1 cellular context compared by ENCODE assay signal in the genomic region with DNA sequence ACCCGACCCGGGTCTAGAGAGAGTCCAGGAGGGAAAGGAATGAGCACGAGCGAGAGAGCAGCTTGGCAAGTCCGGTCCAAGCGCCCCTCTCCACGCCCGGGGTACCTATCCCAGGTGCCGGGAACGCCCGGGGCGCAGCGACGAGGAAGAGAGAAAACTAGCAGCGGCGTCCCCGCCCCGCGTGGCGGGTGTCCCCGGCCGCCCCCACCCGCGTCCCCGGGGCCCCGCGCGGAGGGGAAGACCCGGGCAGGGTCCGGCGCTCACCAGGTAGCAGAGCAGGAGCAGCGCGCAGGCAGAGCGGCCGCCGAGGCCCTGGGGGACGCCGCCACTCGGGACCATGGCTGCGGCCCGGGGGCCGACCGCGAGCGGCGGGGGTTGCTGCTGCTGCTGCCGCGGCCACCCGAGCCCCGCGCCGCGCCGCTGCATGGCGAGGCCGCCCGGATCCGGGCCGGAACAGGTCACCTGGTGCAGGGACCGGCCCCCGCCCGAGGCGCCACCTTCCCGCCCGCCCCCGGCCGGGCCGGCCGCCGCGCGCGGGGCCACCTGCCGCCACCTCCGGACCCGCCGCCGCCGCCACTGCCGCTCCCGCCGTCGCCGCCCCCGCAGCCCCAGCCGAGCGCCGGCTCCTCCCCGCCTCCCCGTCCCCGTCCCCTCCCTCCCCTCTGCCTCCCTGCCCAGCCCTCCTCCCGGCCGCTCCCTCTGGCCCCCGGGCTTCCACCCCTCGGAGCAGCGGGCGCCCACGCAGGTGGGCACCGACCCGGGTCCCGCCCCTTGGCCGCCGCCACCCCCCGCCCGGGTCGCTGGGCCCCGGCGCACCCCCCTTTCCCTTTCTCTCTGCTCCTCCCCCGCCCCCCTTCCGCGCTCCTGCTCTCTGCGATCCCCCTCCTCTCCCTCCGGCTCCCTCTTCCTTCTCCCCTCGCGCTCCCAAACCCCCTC.
A peak's percentile ranks its signal among the peaks of the same experiment; 100 is the strongest.
TF ChIP-seq lines count a peak whose summit lies in the region.

A gene (minus strand): TSS at position 578 of the 936 bp plus-strand sequence. CDS start 152 bp downstream, at position 426.

TF ChIP-seq in GM23338, 12 proteins besides CTCF, POLR2A, EP300 and RAD21 (continued from another document):
- TF ChIP-seq STAT1 (IDR thresholded peaks at IDR 0.05; ENCODE audit: unreplicated experiment) (no peak), POLR2AphosphoS5 (IDR thresholded peaks at IDR 0.05; ENCODE audit: low read depth) (peak; percentile 19; the same call in 1 of the 2 replicates)
- TF ChIP-seq, protein P1, sequence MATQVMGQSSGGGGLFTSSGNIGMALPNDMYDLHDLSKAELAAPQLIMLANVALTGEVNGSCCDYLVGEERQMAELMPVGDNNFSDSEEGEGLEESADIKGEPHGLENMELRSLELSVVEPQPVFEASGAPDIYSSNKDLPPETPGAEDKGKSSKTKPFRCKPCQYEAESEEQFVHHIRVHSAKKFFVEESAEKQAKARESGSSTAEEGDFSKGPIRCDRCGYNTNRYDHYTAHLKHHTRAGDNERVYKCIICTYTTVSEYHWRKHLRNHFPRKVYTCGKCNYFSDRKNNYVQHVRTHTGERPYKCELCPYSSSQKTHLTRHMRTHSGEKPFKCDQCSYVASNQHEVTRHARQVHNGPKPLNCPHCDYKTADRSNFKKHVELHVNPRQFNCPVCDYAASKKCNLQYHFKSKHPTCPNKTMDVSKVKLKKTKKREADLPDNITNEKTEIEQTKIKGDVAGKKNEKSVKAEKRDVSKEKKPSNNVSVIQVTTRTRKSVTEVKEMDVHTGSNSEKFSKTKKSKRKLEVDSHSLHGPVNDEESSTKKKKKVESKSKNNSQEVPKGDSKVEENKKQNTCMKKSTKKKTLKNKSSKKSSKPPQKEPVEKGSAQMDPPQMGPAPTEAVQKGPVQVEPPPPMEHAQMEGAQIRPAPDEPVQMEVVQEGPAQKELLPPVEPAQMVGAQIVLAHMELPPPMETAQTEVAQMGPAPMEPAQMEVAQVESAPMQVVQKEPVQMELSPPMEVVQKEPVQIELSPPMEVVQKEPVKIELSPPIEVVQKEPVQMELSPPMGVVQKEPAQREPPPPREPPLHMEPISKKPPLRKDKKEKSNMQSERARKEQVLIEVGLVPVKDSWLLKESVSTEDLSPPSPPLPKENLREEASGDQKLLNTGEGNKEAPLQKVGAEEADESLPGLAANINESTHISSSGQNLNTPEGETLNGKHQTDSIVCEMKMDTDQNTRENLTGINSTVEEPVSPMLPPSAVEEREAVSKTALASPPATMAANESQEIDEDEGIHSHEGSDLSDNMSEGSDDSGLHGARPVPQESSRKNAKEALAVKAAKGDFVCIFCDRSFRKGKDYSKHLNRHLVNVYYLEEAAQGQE (IDR thresholded peaks at IDR 0.05; ENCODE audit: unreplicated experiment), result no peak
